ENCODE assay signal across 14 cellular contexts in genomic region chr13:99903140-99903539, GRCh38.
DNase-seq lines count a peak whose midpoint lies in the region; ATAC-seq and TF ChIP-seq lines count a peak whose summit lies in the region.
"Had no signal": no experiment of that assay in that cellular context is flagged by ENCODE, and none has a peak within 500 bp of the region (broad histone marks: within the 10 kb centered on the region; RNA-seq: fewer than 3 reads in every experiment).

No MANE protein-coding gene starts in this region.

- peaks cover 60% of the 10 kb centered on the region for H3K4me1 Mint-ChIP-seq in WTC11
- peaks cover 32% of the 10 kb centered on the region for H3K4me1 Mint-ChIP-seq in glutamatergic neuron (ENCODE audit: low read depth, unreplicated experiment)
- H3K4me1 Mint-ChIP-seq in type B pancreatic cell (ENCODE audit: unreplicated experiment), result peaks cover 31% of the 10 kb centered on the region

- peak; percentile 42 for DNase-seq in DMS 273 (lab: John Stamatoyannopoulos, UW; ENCODE audit: unreplicated experiment)
- no peak for DNase-seq in DMS 273 treated with DMSO at 0.1 percent for 48 hours (lab: John Stamatoyannopoulos, UW)
- no peak for DNase-seq in WTC11 (ENCODE audit: low spot score)
- DNase-seq in glutamatergic neuron, result no peak
- no peak for DNase-seq in type B pancreatic cell (ENCODE audit: extremely low spot score, unreplicated experiment)
- DNase-seq in mesenteric fat pad (ENCODE audit: low spot score), result no peak
- DNase-seq in NCI-H2029 (lab: John Stamatoyannopoulos, UW), result no peak
- DNase-seq: AML-193; CD4-positive, alpha-beta T cell; DMS53; IMR-90; KG1 had no signal

- POLR2A ChIA-PET in WTC11 (lab: Charles Lee), result no interaction called here

- no peak for TF ChIP-seq CTCF in WTC11 (IDR thresholded peaks at IDR 0.05)
- no peak for TF ChIP-seq CTCF in glutamatergic neuron (IDR thresholded peaks at IDR 0.05; ENCODE audit: partially characterized antibody, unreplicated experiment)
- TF ChIP-seq CTCF in type B pancreatic cell (conservative IDR thresholded peaks at IDR 0.05), result no peak

- H3K4me3 Mint-ChIP-seq in WTC11, result no peak overlapping the region
- H3K4me3 Mint-ChIP-seq in glutamatergic neuron (ENCODE audit: unreplicated experiment), result no peak overlapping the region
- H3K4me3 Mint-ChIP-seq in type B pancreatic cell, result peak overlapping the region; percentile 34
- H3K4me3 Mint-ChIP-seq: CD4-positive, alpha-beta T cell; GM23338 had no signal

- ATAC-seq in WTC11 (no peak), GM21576 (IDR thresholded peaks at IDR 0.05; ENCODE audit: unreplicated experiment) (no peak)
- ATAC-seq: GM23338 had no signal

- H3K27ac Mint-ChIP-seq in WTC11 (no peak overlapping the region; the same call in 1 of the 2 replicates), glutamatergic neuron (ENCODE audit: unreplicated experiment) (peak overlapping the region; percentile 71), type B pancreatic cell (no peak overlapping the region)
- H3K27ac Mint-ChIP-seq: CD4-positive, alpha-beta T cell; GM23338 had no signal

- H3K36me3 Mint-ChIP-seq in WTC11, result no peaks in the 10 kb centered on the region
- H3K36me3 Mint-ChIP-seq in glutamatergic neuron (ENCODE audit: unreplicated experiment), result no peaks in the 10 kb centered on the region
- H3K36me3 Mint-ChIP-seq in type B pancreatic cell, result no peaks in the 10 kb centered on the region

- H3K9me3 Mint-ChIP-seq in WTC11 (no peaks in the 10 kb centered on the region), glutamatergic neuron (ENCODE audit: unreplicated experiment) (peaks cover 5% of the 10 kb centered on the region), type B pancreatic cell (no peaks in the 10 kb centered on the region)
- H3K9me3 Mint-ChIP-seq: CD4-positive, alpha-beta T cell; GM23338 had no signal

- H3K27me3 Mint-ChIP-seq in WTC11 (ENCODE audit: low read depth), result no peaks in the 10 kb centered on the region
- H3K27me3 Mint-ChIP-seq in glutamatergic neuron (ENCODE audit: unreplicated experiment), result peaks cover 6% of the 10 kb centered on the region
- H3K27me3 Mint-ChIP-seq in type B pancreatic cell, result peaks cover 28% of the 10 kb centered on the region

- CTCF ChIA-PET in WTC11 (lab: Charles Lee), result no interaction called here

TF ChIP-seq in WTC11, 78 proteins besides CTCF, POLR2A, EP300 and RAD21:
- TF ChIP-seq OVOL2 (CRISPR knock-in tag; IDR thresholded peaks at IDR 0.05; ENCODE audit: borderline replicate concordance), result no peak
- peak; percentile 50; the same call in 1 of the 2 replicates for TF ChIP-seq ZNF263 (CRISPR knock-in tag; IDR thresholded peaks at IDR 0.05; ENCODE audit: low read depth)
- TF ChIP-seq, protein P1, sequence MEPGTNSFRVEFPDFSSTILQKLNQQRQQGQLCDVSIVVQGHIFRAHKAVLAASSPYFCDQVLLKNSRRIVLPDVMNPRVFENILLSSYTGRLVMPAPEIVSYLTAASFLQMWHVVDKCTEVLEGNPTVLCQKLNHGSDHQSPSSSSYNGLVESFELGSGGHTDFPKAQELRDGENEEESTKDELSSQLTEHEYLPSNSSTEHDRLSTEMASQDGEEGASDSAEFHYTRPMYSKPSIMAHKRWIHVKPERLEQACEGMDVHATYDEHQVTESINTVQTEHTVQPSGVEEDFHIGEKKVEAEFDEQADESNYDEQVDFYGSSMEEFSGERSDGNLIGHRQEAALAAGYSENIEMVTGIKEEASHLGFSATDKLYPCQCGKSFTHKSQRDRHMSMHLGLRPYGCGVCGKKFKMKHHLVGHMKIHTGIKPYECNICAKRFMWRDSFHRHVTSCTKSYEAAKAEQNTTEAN (CRISPR knock-in tag; IDR thresholded peaks at IDR 0.05), result no peak
